In the genomic region with DNA sequence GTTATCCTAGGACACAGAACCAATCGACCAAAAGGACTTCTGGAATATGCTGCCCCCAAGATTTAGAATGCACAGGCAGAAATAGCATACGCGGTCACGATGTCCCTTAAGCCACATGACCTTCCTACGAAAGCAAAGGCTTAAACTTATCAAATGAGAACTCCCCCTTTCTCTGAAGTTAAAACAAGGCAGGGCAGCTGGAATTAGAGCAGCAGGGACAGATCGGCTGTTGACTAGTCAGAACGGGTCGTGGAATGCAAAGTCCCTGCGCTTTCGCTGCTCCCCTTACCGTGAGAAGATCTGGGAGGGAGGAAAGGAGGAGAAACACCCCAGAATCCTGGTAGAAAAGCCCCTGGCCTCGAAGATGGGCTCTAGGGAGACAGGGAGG, we compare ENCODE assay signal across 8 cellular contexts. TPM values are rescaled to one million over a fixed set of nuclear protein-coding genes. Genes with fewer than 3 reads are reported as not detected.
A peak's percentile ranks its signal among the peaks of the same experiment; 100 is the strongest.
DNase-seq lines count a peak whose midpoint lies in the region; ATAC-seq and FAIRE-seq lines count a peak whose summit lies in the region.

No MANE protein-coding gene starts in this region.

- no peaks in the 10 kb centered on the region for H3K27me3 Mint-ChIP-seq in activated T-cell treated with anti-CD3 and anti-CD28 coated beads, Interleukin-2, amount 50 U/mL, for 72 hours (ENCODE audit: low read depth)
- no peaks in the 10 kb centered on the region for H3K27me3 Mint-ChIP-seq in activated T-helper 2 cell treated with anti-CD3 and anti-CD28 coated beads, Interferon-gamma antibody, Interleukin-2, Interleukin-4, amounts not matched to agents 10 μg/mL and 5 μg/mL and 100 μg/mL, durations not matched to agents 14 hours and 24 hours and 36 hours (ENCODE audit: low read depth)

- H3K4me3 Mint-ChIP-seq in activated T-cell treated with anti-CD3 and anti-CD28 coated beads, Interleukin-2, amount 50 U/mL, for 72 hours, result no peak overlapping the region
- H3K4me3 Mint-ChIP-seq in activated T-helper 2 cell treated with anti-CD3 and anti-CD28 coated beads, Interferon-gamma antibody, Interleukin-2, Interleukin-4, amounts not matched to agents 10 μg/mL and 5 μg/mL and 100 μg/mL, durations not matched to agents 14 hours and 24 hours and 36 hours (ENCODE audit: low read depth), result no peak overlapping the region

- H3K27me3 ChIP-seq in neuronal stem cell (ENCODE audit: control insufficient read depth in 3 of 3, insufficient read depth in 3 of 3, low read depth in 1 of 3, low read length in 3 of 3), result no peaks in the 10 kb centered on the region

- H3K27ac Mint-ChIP-seq in activated T-cell treated with anti-CD3 and anti-CD28 coated beads, Interleukin-2, amount 50 U/mL, for 72 hours, result no peak overlapping the region
- H3K27ac Mint-ChIP-seq in activated T-helper 2 cell treated with anti-CD3 and anti-CD28 coated beads, Interferon-gamma antibody, Interleukin-2, Interleukin-4, amounts not matched to agents 10 μg/mL and 5 μg/mL and 100 μg/mL, durations not matched to agents 14 hours and 24 hours and 36 hours, result no peak overlapping the region

- no peaks in the 10 kb centered on the region for H3K36me3 Mint-ChIP-seq in activated T-cell treated with anti-CD3 and anti-CD28 coated beads, Interleukin-2, amount 50 U/mL, for 72 hours (ENCODE audit: insufficient read depth in 2 of 2)
- H3K36me3 Mint-ChIP-seq in activated T-helper 2 cell treated with anti-CD3 and anti-CD28 coated beads, Interferon-gamma antibody, Interleukin-2, Interleukin-4, amounts not matched to agents 10 μg/mL and 5 μg/mL and 100 μg/mL, durations not matched to agents 14 hours and 24 hours and 36 hours (ENCODE audit: low read depth), result peaks cover 9% of the 10 kb centered on the region

- no peak overlapping the region for H4K91ac ChIP-seq in neuronal stem cell (ENCODE audit: low read depth, low read length, poor library complexity)

- no peak overlapping the region for H2BK120ac ChIP-seq in neuronal stem cell (ENCODE audit: low read depth, low read length)

- H3K23ac ChIP-seq in neuronal stem cell (ENCODE audit: low read depth, low read length, poor library complexity), result peak overlapping the region; percentile 87

- peak overlapping the region; percentile 97 for H3K27ac ChIP-seq in neuronal stem cell (replicated peaks; ENCODE audit: low read length)

- no peak overlapping the region for H3K14ac ChIP-seq in neuronal stem cell (ENCODE audit: low read length)

- H2AK5ac ChIP-seq in neuronal stem cell (ENCODE audit: low read depth, low read length), result no peak overlapping the region

- peak overlapping the region; percentile 71 for H3K9ac ChIP-seq in neuronal stem cell (ENCODE audit: low read depth, low read length, poor library complexity)

- intact Hi-C loops in activated T-helper 2 cell treated with anti-CD3 and anti-CD28 coated beads, Interferon-gamma antibody, Interleukin-2, Interleukin-4, amounts not matched to agents 10 μg/mL and 5 μg/mL and 100 μg/mL, durations not matched to agents 14 hours and 24 hours and 36 hours (cut with micrococcal nuclease), result loop anchor here (1.0 to 10.0 kb wide), 15 partner anchors 37 to 544 kb away; a partner anchor contains a TSS

- peak; percentile 60 for DNase-seq in DMS153 (lab: John Stamatoyannopoulos, UW)
- DNase-seq in NCI-H526 treated with DMSO at 0.1 percent for 48 hours (lab: John Stamatoyannopoulos, UW), result peak; percentile 90
- DNase-seq in activated T-cell treated with anti-CD3 and anti-CD28 coated beads, Interleukin-2, amount 50 U/mL, for 72 hours, result peak in 1 of 2 donors; percentile 45
- DNase-seq in frontal cortex (ENCODE audit: low spot score in 2 of 2), result peak; percentile 62
- DNase-seq in neuronal stem cell (ENCODE audit: low spot score), result no peak
- no peak for DNase-seq in activated T-helper 2 cell treated with anti-CD3 and anti-CD28 coated beads, Interferon-gamma antibody, Interleukin-2, Interleukin-4, amounts not matched to agents 10 μg/mL and 5 μg/mL and 100 μg/mL, durations not matched to agents 14 hours and 24 hours and 36 hours (ENCODE audit: low spot score)

- peak overlapping the region; percentile 96 for H3K18ac ChIP-seq in neuronal stem cell (ENCODE audit: low read length)

- peak overlapping the region; percentile 78 for H2AFZ ChIP-seq in neuronal stem cell (ENCODE audit: low read length)

- H2BK12ac ChIP-seq in neuronal stem cell (ENCODE audit: low read length), result no peak overlapping the region

- H3K9me3 ChIP-seq in neuronal stem cell (replicated peaks in 1 of 2; ENCODE audit: control insufficient read depth in 2 of 2, insufficient read depth in 1 of 2, low read depth in 1 of 2, low read length in 2 of 2), result no peaks in the 10 kb centered on the region

- peak overlapping the region; percentile 89 for H2BK5ac ChIP-seq in neuronal stem cell (ENCODE audit: low read length)

- H3K79me1 ChIP-seq in neuronal stem cell (ENCODE audit: low read depth, low read length), result no peaks in the 10 kb centered on the region

- peaks cover 15% of the 10 kb centered on the region for H3K4me1 Mint-ChIP-seq in activated T-cell treated with anti-CD3 and anti-CD28 coated beads, Interleukin-2, amount 50 U/mL, for 72 hours (ENCODE audit: low read depth)
- peaks cover 25% of the 10 kb centered on the region for H3K4me1 Mint-ChIP-seq in activated T-helper 2 cell treated with anti-CD3 and anti-CD28 coated beads, Interferon-gamma antibody, Interleukin-2, Interleukin-4, amounts not matched to agents 10 μg/mL and 5 μg/mL and 100 μg/mL, durations not matched to agents 14 hours and 24 hours and 36 hours (ENCODE audit: low read depth)

- peak overlapping the region; percentile 60 for H3K4me2 ChIP-seq in neuronal stem cell (ENCODE audit: insufficient read depth, low read length, poor library complexity, severe bottlenecking)

- no peak overlapping the region for H3K4ac ChIP-seq in neuronal stem cell (ENCODE audit: low read length)

- H2BK15ac ChIP-seq in neuronal stem cell (ENCODE audit: low read length), result no peak overlapping the region

- ATAC-seq in GM19397 (IDR thresholded peaks at IDR 0.05; ENCODE audit: unreplicated experiment) (peak; percentile 5), HG03520 (IDR thresholded peaks at IDR 0.05; ENCODE audit: unreplicated experiment) (peak; percentile 21)
- peak; percentile 29 to 32 for ATAC-seq in activated T-cell treated with anti-CD3 and anti-CD28 coated beads, Interleukin-2, amount 50 U/mL, for 72 hours (replicated peaks in 1 of 2)

- H3K4me3 ChIP-seq in neuronal stem cell (ENCODE audit: low read length in 2 of 2), result peak overlapping the region; percentile 74 to 82

- peaks cover 4 to 24% of the 10 kb centered on the region in 2 donors for H3K4me1 ChIP-seq in neuronal stem cell (ENCODE audit: control insufficient read depth in 2 of 2, insufficient read depth in 1 of 2, low read depth in 1 of 2, low read length in 2 of 2)

- WGBS in neuronal stem cell (ENCODE audit: extremely low coverage in 2 of 2, insufficient read length in 2 of 2, insufficient replicate concordance in 1 of 2), 2 donors, result no CpG with 5 or more reads among the region's 12 CpGs

- H3K36me3 ChIP-seq in neuronal stem cell (replicated peaks in 1 of 2; ENCODE audit: control insufficient read depth in 2 of 2, insufficient read depth in 2 of 2, low read length in 2 of 2), result peaks cover 0 to 21% of the 10 kb centered on the region in 2 donors

- no peak overlapping the region for H4K8ac ChIP-seq in neuronal stem cell (ENCODE audit: low read depth, low read length)

- no peaks in the 10 kb centered on the region for H3K9me3 Mint-ChIP-seq in activated T-cell treated with anti-CD3 and anti-CD28 coated beads, Interleukin-2, amount 50 U/mL, for 72 hours
- H3K9me3 Mint-ChIP-seq in activated T-helper 2 cell treated with anti-CD3 and anti-CD28 coated beads, Interferon-gamma antibody, Interleukin-2, Interleukin-4, amounts not matched to agents 10 μg/mL and 5 μg/mL and 100 μg/mL, durations not matched to agents 14 hours and 24 hours and 36 hours, result no peaks in the 10 kb centered on the region

- FAIRE-seq in frontal cortex (lab: Jason Lieb, UNC), result no peak

RNA-seq across cellular contexts. Expression of a gene that starts 0.8 kb away (rescaled TPM):
- 10 to 100 TPM; 17.8 to 18.2 TPM for total RNA-seq in activated T-cell treated with anti-CD3 and anti-CD28 coated beads, Interleukin-2, amount 50 U/mL, for 72 hours
- 39.5 TPM for total RNA-seq in frontal cortex
- 15.2 TPM for polyA plus RNA-seq in neuronal stem cell (2013, experiment 1 of 2)
- polyA plus RNA-seq in neuronal stem cell (2013, experiment 2 of 2), result 15.3 TPM
- 14.0 and 14.3 TPM in 2 replicates for total RNA-seq in activated T-helper 2 cell treated with anti-CD3 and anti-CD28 coated beads, Interferon-gamma antibody, Interleukin-2, Interleukin-4, amounts not matched to agents 10 μg/mL and 5 μg/mL and 100 μg/mL, durations not matched to agents 14 hours and 24 hours and 36 hours

Comparison
In these comparisons a context has a peak if more than half of its experiments do, and no peak if none do; other contexts are left out.
1. DNase-seq: peak in DMS153 (single experiment), NCI-H526 treated with DMSO at 0.1 percent for 48 hours (single experiment) and frontal cortex (2 of 2); none in neuronal stem cell (single experiment) and activated T-helper 2 cell treated with anti-CD3 and anti-CD28 coated beads, Interferon-gamma antibody, Interleukin-2, Interleukin-4, amounts not matched to agents 10 μg/mL and 5 μg/mL and 100 μg/mL, durations not matched to agents 14 hours and 24 hours and 36 hours (single experiment).
2. Peak in every context shown above with its lines, with median percentiles within 50 percentile points of each other: ATAC-seq.